In the genomic region with DNA sequence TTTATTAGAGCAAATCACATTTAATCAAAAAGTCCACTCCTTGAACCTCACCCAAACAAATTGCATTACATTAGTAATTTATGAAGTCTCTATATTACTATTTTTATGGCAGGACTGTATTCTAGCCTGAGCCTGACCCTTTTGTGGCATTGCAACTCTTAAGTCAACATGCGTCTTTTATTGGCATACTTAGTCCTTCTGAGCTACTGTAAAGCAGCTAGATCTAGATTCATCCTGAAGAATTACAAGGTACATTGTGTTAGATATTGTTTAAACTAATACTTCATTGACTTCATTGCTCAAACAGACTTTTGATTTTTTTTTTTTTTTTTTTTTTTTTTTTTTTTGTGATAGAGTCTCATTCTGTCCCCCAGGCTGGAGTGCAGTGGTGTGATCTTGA, we compare ENCODE assay signal across 16 cellular contexts.
A peak's percentile ranks its signal among the peaks of the same experiment; 100 is the strongest.
DNase-seq lines count a peak whose midpoint lies in the region; ATAC-seq and TF ChIP-seq lines count a peak whose summit lies in the region.
"Had no signal": no experiment of that assay in that cellular context is flagged by ENCODE, and none has a peak within 500 bp of the region (broad histone marks: within the 10 kb centered on the region; RNA-seq: fewer than 3 reads in every experiment).

No MANE protein-coding gene starts in this region.

- DNase-seq in DMS53 (lab: John Stamatoyannopoulos, UW), result peak; percentile 4
- DNase-seq in DMS53 treated with DMSO at 0.1 percent for 48 hours (lab: John Stamatoyannopoulos, UW; ENCODE audit: unreplicated experiment), result no peak
- DNase-seq in LNCaP clone FGC (ENCODE audit: low read depth), result peak; percentile 97
- no peak for DNase-seq in CD4-positive, alpha-beta T cell
- DNase-seq: 8988T; ACHN; BE2C; C1 segment of cervical spinal cord; Caco-2; Calu3; CD4-positive, alpha-beta memory T cell; CD8-positive, alpha-beta memory T cell; DMS79 treated with DMSO at 0.1 percent for 48 hours; GF-D8 had no signal

- TF ChIP-seq CTCF in LNCaP clone FGC (IDR thresholded peaks at IDR 0.05; ENCODE audit: control insufficient read depth, extremely low read depth, insufficient read depth), result no peak
- TF ChIP-seq CTCF in CD4-positive, alpha-beta T cell (IDR thresholded peaks at IDR 0.05), result no peak

- H3K27ac Mint-ChIP-seq in CD4-positive, alpha-beta T cell, result no peak overlapping the region
- H3K27ac Mint-ChIP-seq: CD4-positive, alpha-beta memory T cell had no signal

- intact Hi-C loops in CD4-positive, alpha-beta T cell (cut with DNase I, micrococcal nuclease), result no loop called here

- peaks cover 4% of the 10 kb centered on the region for H3K9me3 ChIP-seq in CD4-positive, alpha-beta T cell (ENCODE audit: control insufficient read depth, low read length)
- H3K9me3 ChIP-seq: BE2C, BLaER1, Caco-2 had no signal

- POLR2A ChIA-PET in CD4-positive, alpha-beta T cell (lab: Charles Lee), result no interaction called here

- H3K9me3 Mint-ChIP-seq in CD4-positive, alpha-beta T cell, result peaks cover 21% of the 10 kb centered on the region

- no peaks in the 10 kb centered on the region for H3K27me3 ChIP-seq in CD4-positive, alpha-beta T cell (ENCODE audit: control insufficient read depth, insufficient read depth, low read length)
- H3K27me3 ChIP-seq: BE2C, BLaER1 had no signal

- no peak overlapping the region for H3K4me3 Mint-ChIP-seq in CD4-positive, alpha-beta T cell
- H3K4me3 Mint-ChIP-seq: CD4-positive, alpha-beta memory T cell; CD8-positive, alpha-beta memory T cell had no signal

- H3K36me3 Mint-ChIP-seq in CD4-positive, alpha-beta T cell (ENCODE audit: low read depth), result no peaks in the 10 kb centered on the region
- H3K36me3 Mint-ChIP-seq: CD4-positive, alpha-beta memory T cell; CD8-positive, alpha-beta memory T cell had no signal

- no peak for ATAC-seq in CD4-positive, alpha-beta T cell (ENCODE audit: poor library complexity)
- no peak for ATAC-seq in HG02973 (IDR thresholded peaks at IDR 0.05; ENCODE audit: unreplicated experiment)

- no peaks in the 10 kb centered on the region for H3K4me1 Mint-ChIP-seq in CD4-positive, alpha-beta T cell (ENCODE audit: low read depth)
- H3K4me1 Mint-ChIP-seq: CD4-positive, alpha-beta memory T cell; CD8-positive, alpha-beta memory T cell had no signal

- H3K4me3 ChIP-seq in LNCaP clone FGC (ENCODE audit: low read depth, low read length), result no peak overlapping the region
- H3K4me3 ChIP-seq: BLaER1 had no signal

- no peaks in the 10 kb centered on the region for H3K27me3 Mint-ChIP-seq in CD4-positive, alpha-beta T cell
- H3K27me3 Mint-ChIP-seq: CD4-positive, alpha-beta memory T cell; CD8-positive, alpha-beta memory T cell had no signal

- H3K27ac ChIP-seq in CD4-positive, alpha-beta T cell (ENCODE audit: low read depth, low read length), result no peak overlapping the region
- H3K27ac ChIP-seq: BLaER1 had no signal

- CTCF ChIA-PET in CD4-positive, alpha-beta T cell (lab: Charles Lee), result interaction anchor here (0.7 kb wide), 1 partner anchor 214 kb away, joined by 4 read pairs; no protein-coding TSS in a partner anchor

Comparison
In these comparisons a context has a peak if more than half of its experiments do, and no peak if none do; other contexts are left out.
1. DNase-seq: peak in DMS53 (single experiment) and LNCaP clone FGC (single experiment); none in DMS53 treated with DMSO at 0.1 percent for 48 hours (single experiment) and CD4-positive, alpha-beta T cell (0 of 10).